Comparison of ENCODE assay signal across 39 cellular contexts in the genomic region with DNA sequence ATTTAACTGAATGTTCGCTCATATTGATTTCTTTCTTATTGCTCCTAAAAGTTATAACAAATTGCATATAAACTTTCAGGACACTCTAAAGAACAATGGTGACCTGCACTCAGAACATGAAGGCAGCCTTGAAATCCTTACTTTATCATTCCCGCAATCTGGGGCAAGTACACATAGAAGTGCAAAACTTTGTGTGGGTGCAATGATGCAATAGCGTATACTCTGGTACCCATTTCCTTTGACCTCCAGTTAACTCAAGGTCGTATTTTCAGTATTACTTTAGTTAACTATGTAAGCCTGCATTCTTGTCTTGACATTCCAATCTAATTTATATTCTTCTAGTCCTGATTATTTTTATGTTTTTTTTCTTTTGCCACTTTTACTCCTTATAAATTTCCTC.
"Had no signal": no experiment of that assay in that cellular context is flagged by ENCODE, and none has a peak within 500 bp of the region (broad histone marks: within the 10 kb centered on the region; RNA-seq: fewer than 3 reads in every experiment).

No MANE protein-coding gene starts in this region.

- DNase-seq: activated effector memory CD4-positive, alpha-beta T cell treated with anti-CD3 and anti-CD28 coated beads, Interleukin-2, amount 50 U/mL, for 16 hours; activated effector memory CD4-positive, alpha-beta T cell treated with Interleukin-2 at 50 U/mL for 16 hours; activated gamma-delta T cell; activated gamma-delta T cell treated with Interleukin-2 at 50 U/mL for 16 hours; activated naive CD4-positive, alpha-beta T cell; activated naive CD4-positive, alpha-beta T cell treated with anti-CD3 and anti-CD28 coated beads for 36 hours; activated naive CD4-positive, alpha-beta T cell treated with anti-CD3 and anti-CD28 coated beads, Interleukin-2, amount 10 ng/mL, durations not matched to agents 7 days and 5 days; activated naive CD4-positive, alpha-beta T cell treated with anti-CD3 and anti-CD28 coated beads, Interleukin-2, amount 50 U/mL, for 16 hours; activated naive CD4-positive, alpha-beta T cell treated with Interleukin-2 at 50 U/mL for 16 hours; activated naive CD8-positive, alpha-beta T cell treated with anti-CD3 and anti-CD28 coated beads for 36 hours; activated naive CD8-positive, alpha-beta T cell treated with anti-CD3 and anti-CD28 coated beads, Interleukin-2, amount 10 ng/mL, durations not matched to agents 7 days and 5 days; activated naive CD8-positive, alpha-beta T cell treated with anti-CD3 and anti-CD28 coated beads, Interleukin-2, amount 50 U/mL, for 24 hours; activated T-cell treated with anti-CD3 and anti-CD28 coated beads, Interleukin-2, amount 50 U/mL, for 24 hours; activated T-cell treated with anti-CD3 and anti-CD28 coated beads, Interleukin-2, amount 50 U/mL, for 4 hours; activated T-cell treated with anti-CD3 and anti-CD28 coated beads, Interleukin-2, amount 50 U/mL, for 48 hours; activated T-cell treated with anti-CD3 and anti-CD28 coated beads, Interleukin-2, amount 50 U/mL, for 72 hours; adrenal gland; amniotic stem cell; amygdala; anterior cingulate cortex; aorta; body of pancreas; brain microvascular endothelial cell; caudate nucleus; central memory CD4-positive, alpha-beta T cell; cerebellar nuclear complex had no signal

- H3K36me3 Mint-ChIP-seq: activated naive CD4-positive, alpha-beta T cell treated with anti-CD3 and anti-CD28 coated beads, Interleukin-2, amount 10 ng/mL, durations not matched to agents 7 days and 5 days; activated naive CD4-positive, alpha-beta T cell treated with anti-CD3 and anti-CD28 coated beads, Interleukin-2, amount 50 U/mL, for 24 hours; activated naive CD4-positive, alpha-beta T cell treated with anti-CD3 and anti-CD28 coated beads, Interleukin-2, amount 50 U/mL, for 72 hours; activated naive CD8-positive, alpha-beta T cell; activated naive CD8-positive, alpha-beta T cell treated with anti-CD3 and anti-CD28 coated beads for 36 hours; activated naive CD8-positive, alpha-beta T cell treated with anti-CD3 and anti-CD28 coated beads, Interleukin-2, amount 10 ng/mL, durations not matched to agents 7 days and 5 days; brain had no signal

- H3K9me3 ChIP-seq: adrenal gland, ascending aorta, body of pancreas, breast epithelium had no signal

- H3K4me1 ChIP-seq: adrenal gland, ascending aorta, body of pancreas, breast epithelium had no signal

- H3K4me3 Mint-ChIP-seq: activated naive CD4-positive, alpha-beta T cell treated with anti-CD3 and anti-CD28 coated beads for 36 hours; activated naive CD4-positive, alpha-beta T cell treated with anti-CD3 and anti-CD28 coated beads, Interleukin-2, amount 10 ng/mL, durations not matched to agents 7 days and 5 days; activated naive CD4-positive, alpha-beta T cell treated with anti-CD3 and anti-CD28 coated beads, Interleukin-2, amount 50 U/mL, for 24 hours; activated naive CD8-positive, alpha-beta T cell; activated naive CD8-positive, alpha-beta T cell treated with anti-CD3 and anti-CD28 coated beads for 36 hours; activated naive CD8-positive, alpha-beta T cell treated with anti-CD3 and anti-CD28 coated beads, Interleukin-2, amount 10 ng/mL, durations not matched to agents 7 days and 5 days; activated naive CD8-positive, alpha-beta T cell treated with anti-CD3 and anti-CD28 coated beads, Interleukin-2, amount 50 U/mL, for 24 hours; activated T-cell treated with anti-CD3 and anti-CD28 coated beads, Interleukin-2, amount 50 U/mL, for 24 hours; activated T-cell treated with anti-CD3 and anti-CD28 coated beads, Interleukin-2, amount 50 U/mL, for 4 hours; activated T-cell treated with anti-CD3 and anti-CD28 coated beads, Interleukin-2, amount 50 U/mL, for 72 hours; activated T-helper 1 cell treated with anti-CD3 and anti-CD28 coated beads, Interleukin-12 subunit alpha, Interleukin-12 subunit beta, Interleukin-2, Interleukin-4 antibody, amounts not matched to agents 30 ng/mL and 10 ng/mL and 1 ng/mL, durations not matched to agents 14 hours and 24 hours and 36 hours; activated T-helper 17 cell treated with anti-CD3 and anti-CD28 coated beads, Interleukin-2, amount 50 U/mL, for 72 hours; brain; central memory CD8-positive, alpha-beta T cell had no signal

- H3K27me3 ChIP-seq: adrenal gland, ascending aorta, body of pancreas, brain microvascular endothelial cell, breast epithelium, cardiac muscle cell had no signal

- H3K4me1 Mint-ChIP-seq: activated naive CD4-positive, alpha-beta T cell treated with anti-CD3 and anti-CD28 coated beads, Interleukin-2, amount 10 ng/mL, durations not matched to agents 7 days and 5 days; activated naive CD4-positive, alpha-beta T cell treated with anti-CD3 and anti-CD28 coated beads, Interleukin-2, amount 50 U/mL, for 24 hours; activated naive CD8-positive, alpha-beta T cell treated with anti-CD3 and anti-CD28 coated beads, Interleukin-2, amount 10 ng/mL, durations not matched to agents 7 days and 5 days; activated naive CD8-positive, alpha-beta T cell treated with anti-CD3 and anti-CD28 coated beads, Interleukin-2, amount 50 U/mL, for 24 hours; activated T-helper 17 cell treated with anti-CD3 and anti-CD28 coated beads, Interleukin-2, amount 50 U/mL, for 72 hours; brain; central memory CD8-positive, alpha-beta T cell had no signal

- ATAC-seq: activated naive CD4-positive, alpha-beta T cell treated with anti-CD3 and anti-CD28 coated beads, Interleukin-2, amount 50 U/mL, for 72 hours; activated naive CD8-positive, alpha-beta T cell treated with anti-CD3 and anti-CD28 coated beads, Interleukin-2, amount 50 U/mL, for 24 hours; activated T-cell treated with anti-CD3 and anti-CD28 coated beads, Interleukin-2, amount 50 U/mL, for 4 hours; activated T-cell treated with anti-CD3 and anti-CD28 coated beads, Interleukin-2, amount 50 U/mL, for 72 hours; activated T-helper 17 cell treated with anti-CD3 and anti-CD28 coated beads, Interleukin-2, amount 50 U/mL, for 72 hours; body of pancreas had no signal

- H3K36me3 ChIP-seq: adrenal gland, ascending aorta, brain microvascular endothelial cell, breast epithelium, cardiac muscle cell had no signal

- H3K27ac ChIP-seq: adrenal gland, ascending aorta, body of pancreas, brain microvascular endothelial cell, breast epithelium, cardiac muscle cell had no signal

- H3K27ac Mint-ChIP-seq: activated naive CD4-positive, alpha-beta T cell treated with anti-CD3 and anti-CD28 coated beads for 36 hours; activated naive CD4-positive, alpha-beta T cell treated with anti-CD3 and anti-CD28 coated beads, Interleukin-2, amount 10 ng/mL, durations not matched to agents 7 days and 5 days; activated naive CD4-positive, alpha-beta T cell treated with anti-CD3 and anti-CD28 coated beads, Interleukin-2, amount 50 U/mL, for 24 hours; activated naive CD4-positive, alpha-beta T cell treated with anti-CD3 and anti-CD28 coated beads, Interleukin-2, amount 50 U/mL, for 72 hours; activated naive CD8-positive, alpha-beta T cell; activated naive CD8-positive, alpha-beta T cell treated with anti-CD3 and anti-CD28 coated beads for 36 hours; activated naive CD8-positive, alpha-beta T cell treated with anti-CD3 and anti-CD28 coated beads, Interleukin-2, amount 10 ng/mL, durations not matched to agents 7 days and 5 days; activated naive CD8-positive, alpha-beta T cell treated with anti-CD3 and anti-CD28 coated beads, Interleukin-2, amount 50 U/mL, for 24 hours; activated T-cell treated with anti-CD3 and anti-CD28 coated beads, Interleukin-2, amount 50 U/mL, for 24 hours; activated T-cell treated with anti-CD3 and anti-CD28 coated beads, Interleukin-2, amount 50 U/mL, for 72 hours; activated T-helper 1 cell treated with anti-CD3 and anti-CD28 coated beads, Interleukin-12 subunit alpha, Interleukin-12 subunit beta, Interleukin-2, Interleukin-4 antibody, amounts not matched to agents 30 ng/mL and 10 ng/mL and 1 ng/mL, durations not matched to agents 14 hours and 24 hours and 36 hours; activated T-helper 17 cell treated with anti-CD3 and anti-CD28 coated beads, Interleukin-2, amount 50 U/mL, for 72 hours; activated T-helper 2 cell treated with anti-CD3 and anti-CD28 coated beads, Interferon-gamma antibody, Interleukin-2, Interleukin-4, amounts not matched to agents 10 μg/mL and 5 μg/mL and 100 μg/mL, durations not matched to agents 14 hours and 24 hours and 36 hours; brain had no signal

- H3K27me3 Mint-ChIP-seq: activated naive CD8-positive, alpha-beta T cell treated with anti-CD3 and anti-CD28 coated beads, Interleukin-2, amount 50 U/mL, for 24 hours; activated T-helper 17 cell treated with anti-CD3 and anti-CD28 coated beads, Interleukin-2, amount 50 U/mL, for 72 hours; brain had no signal

- FAIRE-seq: astrocyte, bronchial epithelial cell had no signal

- H3K4me3 ChIP-seq: adrenal gland, ascending aorta, body of pancreas, breast epithelium, cardiac muscle cell had no signal
